Comparison of ENCODE assay signal across 8 cellular contexts in the genomic region with DNA sequence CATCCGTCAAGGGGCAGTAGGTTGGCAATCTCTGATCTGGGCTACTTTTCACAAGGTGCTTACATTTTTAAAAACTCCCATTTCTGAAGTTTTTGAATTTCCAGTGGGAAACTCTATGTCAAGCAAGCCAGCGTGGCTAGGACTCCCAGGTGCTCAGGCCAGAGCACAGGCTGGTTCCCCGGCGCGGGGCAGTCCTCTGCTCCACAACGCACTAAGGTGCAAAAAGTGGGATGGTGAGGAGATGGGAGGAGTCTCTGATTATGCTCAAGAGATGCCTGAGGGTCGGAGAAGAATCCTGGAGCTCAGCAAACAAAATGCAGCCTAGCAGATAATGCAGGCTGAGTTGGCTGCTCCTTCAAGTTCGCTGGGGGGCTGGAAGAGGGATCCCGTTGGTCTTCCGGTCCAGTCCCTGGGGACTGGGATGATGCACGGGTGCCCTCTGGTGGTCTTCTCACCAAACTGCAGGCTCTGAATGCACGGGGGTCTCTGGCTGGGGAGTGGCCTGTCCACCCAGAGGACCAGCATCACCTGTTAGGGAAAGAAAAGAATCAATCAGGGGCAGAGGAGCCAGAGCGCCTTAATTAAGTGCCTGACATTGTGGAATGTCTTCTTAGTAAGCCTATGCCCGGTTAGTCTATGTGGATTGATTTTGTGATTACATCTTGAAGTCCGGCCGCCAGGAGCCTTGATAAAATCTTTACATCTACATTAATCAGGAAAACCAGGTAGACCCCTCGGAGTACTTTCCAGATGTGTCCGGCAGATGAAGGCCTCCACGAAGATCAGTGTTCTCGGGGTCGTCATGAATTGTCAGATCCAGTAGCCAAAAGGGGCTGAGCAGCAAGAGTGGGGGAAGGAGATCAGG.
A peak's percentile ranks its signal among the peaks of the same experiment; 100 is the strongest.
DNase-seq lines count a peak whose midpoint lies in the region; ATAC-seq and TF ChIP-seq lines count a peak whose summit lies in the region.

No MANE protein-coding gene starts in this region.

- H3K9me3 ChIP-seq in esophagus muscularis mucosa (no peaks in the 10 kb centered on the region), upper lobe of right lung (no peaks in the 10 kb centered on the region)

- H3K27ac ChIP-seq in esophagus muscularis mucosa (replicated peaks in 1 of 4) (peak overlapping the region; percentile 21 to 70 (median 57)), upper lobe of right lung (no peak overlapping the region)

- ATAC-seq in GM19463 (IDR thresholded peaks at IDR 0.05; ENCODE audit: unreplicated experiment) (peak; percentile 60), natural killer cell (peak; percentile 53 to 81 (median 80)), upper lobe of right lung (peak; percentile 77), GM19467 (IDR thresholded peaks at IDR 0.05; ENCODE audit: unreplicated experiment) (no peak)

- TF ChIP-seq CTCF in esophagus muscularis mucosa (IDR thresholded peaks at IDR 0.05) = peak in 2 of 3 experiments; percentile 92 to 93
- peak; percentile 98 for TF ChIP-seq CTCF in natural killer cell (IDR thresholded peaks at IDR 0.05)
- peak; percentile 89 for TF ChIP-seq CTCF in upper lobe of right lung (IDR thresholded peaks at IDR 0.05)

- intact Hi-C loops in esophagus muscularis mucosa (cut with DNase I) = loop anchor here (2.0 to 10.0 kb wide), 4 partner anchors 64 to 241 kb away; no protein-coding TSS in a partner anchor
- intact Hi-C loops in natural killer cell (cut with micrococcal nuclease) = loop anchor here (1.0 kb wide), 1 partner anchor 511 kb away; no protein-coding TSS in a partner anchor
- intact Hi-C loops in upper lobe of right lung (cut with DNase I) = no loop called here

- H3K36me3 Mint-ChIP-seq in activated CD4-positive, alpha-beta T cell treated with anti-CD3 and anti-CD28 coated beads, Interleukin-2, amount 10 ng/mL, durations not matched to agents 7 days and 5 days (ENCODE audit: low read depth) = no peaks in the 10 kb centered on the region
- no peaks in the 10 kb centered on the region for H3K36me3 Mint-ChIP-seq in natural killer cell

- H3K4me3 ChIP-seq in esophagus muscularis mucosa = peak overlapping the region; percentile 20 to 32 (median 26)
- H3K4me3 ChIP-seq in upper lobe of right lung = no peak overlapping the region

- H3K4me1 ChIP-seq in esophagus muscularis mucosa (peaks cover 27 to 61% (median 59%) of the 10 kb centered on the region in 4 donors), upper lobe of right lung (peaks cover 10% of the 10 kb centered on the region)

- DNase-seq in DMS53 (lab: John Stamatoyannopoulos, UW) (peak; percentile 71), NCI-H146 (lab: John Stamatoyannopoulos, UW) (peak; percentile 66), esophagus muscularis mucosa (ENCODE audit: extremely low spot score) (no peak), natural killer cell (peak; percentile 40), upper lobe of right lung (no peak)
- DNase-seq in activated CD4-positive, alpha-beta T cell treated with anti-CD3 and anti-CD28 coated beads, Interleukin-2, amount 10 ng/mL, durations not matched to agents 7 days and 5 days = peak; percentile 30

- H3K4me3 Mint-ChIP-seq in activated CD4-positive, alpha-beta T cell treated with anti-CD3 and anti-CD28 coated beads, Interleukin-2, amount 10 ng/mL, durations not matched to agents 7 days and 5 days = no peak overlapping the region
- H3K4me3 Mint-ChIP-seq in natural killer cell = peak overlapping the region; percentile 21

- CTCF ChIA-PET in activated CD4-positive, alpha-beta T cell treated with anti-CD3 and anti-CD28 coated beads, Interleukin-2, amount 10 ng/mL, durations not matched to agents 7 days and 5 days (lab: Charles Lee) = no interaction called here

- POLR2A ChIA-PET in activated CD4-positive, alpha-beta T cell treated with anti-CD3 and anti-CD28 coated beads, Interleukin-2, amount 10 ng/mL, durations not matched to agents 7 days and 5 days (lab: Charles Lee) = no interaction called here

- no peaks in the 10 kb centered on the region for H3K9me3 Mint-ChIP-seq in activated CD4-positive, alpha-beta T cell treated with anti-CD3 and anti-CD28 coated beads, Interleukin-2, amount 10 ng/mL, durations not matched to agents 7 days and 5 days
- H3K9me3 Mint-ChIP-seq in natural killer cell = no peaks in the 10 kb centered on the region

- H3K36me3 ChIP-seq in esophagus muscularis mucosa (no peaks in the 10 kb centered on the region), upper lobe of right lung (no peaks in the 10 kb centered on the region)

- no peak for TF ChIP-seq POLR2A in esophagus muscularis mucosa (IDR thresholded peaks at IDR 0.05; ENCODE audit: low read depth)

- H3K27me3 ChIP-seq in esophagus muscularis mucosa = no peaks in the 10 kb centered on the region
- no peaks in the 10 kb centered on the region for H3K27me3 ChIP-seq in upper lobe of right lung

- H3K27me3 Mint-ChIP-seq in activated CD4-positive, alpha-beta T cell treated with anti-CD3 and anti-CD28 coated beads, Interleukin-2, amount 10 ng/mL, durations not matched to agents 7 days and 5 days = peaks cover 8% of the 10 kb centered on the region
- peaks cover 10 to 27% of the 10 kb centered on the region in 2 donors for H3K27me3 Mint-ChIP-seq in natural killer cell (ENCODE audit: low read depth in 2 of 2)

- TF ChIP-seq EP300 in esophagus muscularis mucosa (IDR thresholded peaks at IDR 0.05) = no peak

- H3K4me1 Mint-ChIP-seq in activated CD4-positive, alpha-beta T cell treated with anti-CD3 and anti-CD28 coated beads, Interleukin-2, amount 10 ng/mL, durations not matched to agents 7 days and 5 days = peaks cover 7% of the 10 kb centered on the region
- peaks cover 0 to 7% of the 10 kb centered on the region in 2 donors for H3K4me1 Mint-ChIP-seq in natural killer cell

- WGBS in esophagus muscularis mucosa = 49% methylated on average over 20 of the region's 21 CpGs

- H3K27ac Mint-ChIP-seq in activated CD4-positive, alpha-beta T cell treated with anti-CD3 and anti-CD28 coated beads, Interleukin-2, amount 10 ng/mL, durations not matched to agents 7 days and 5 days = no peak overlapping the region
- no peak overlapping the region for H3K27ac Mint-ChIP-seq in natural killer cell

Comparison
In these comparisons a context has a peak if more than half of its experiments do, and no peak if none do; other contexts are left out.
1. DNase-seq: peak in DMS53 (single experiment), NCI-H146 (single experiment), activated CD4-positive, alpha-beta T cell treated with anti-CD3 and anti-CD28 coated beads, Interleukin-2, amount 10 ng/mL, durations not matched to agents 7 days and 5 days (single experiment) and natural killer cell (single experiment); none in esophagus muscularis mucosa (single experiment) and upper lobe of right lung (single experiment).
2. Peak in every context shown above with its lines, with median percentiles within 50 percentile points of each other: CTCF ChIP-seq.